In the genomic region with DNA sequence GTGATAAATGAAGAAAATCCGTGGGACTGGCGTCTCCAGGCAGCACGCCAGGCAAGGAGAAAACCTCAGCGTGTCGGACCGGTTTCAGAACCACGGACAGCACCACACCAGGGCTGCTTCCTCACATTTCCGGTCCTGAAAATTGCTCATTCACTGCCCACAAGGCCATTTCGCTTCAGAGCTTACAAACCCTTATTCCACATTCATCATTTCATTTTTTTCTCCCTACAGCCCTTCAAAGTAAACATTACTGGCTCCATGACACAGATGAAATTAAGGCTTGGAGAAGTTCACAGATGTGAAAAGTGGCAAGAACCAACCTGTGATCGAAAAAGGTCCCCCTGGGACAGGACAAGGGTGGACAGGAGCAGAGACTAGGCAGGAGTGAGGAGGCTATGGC, we compare ENCODE assay signal across 1 cellular context.
TF ChIP-seq lines count a peak whose summit lies in the region.

No MANE protein-coding gene starts in this region.

TF ChIP-seq in K562, 482 proteins besides CTCF, POLR2A, EP300 and RAD21 (continued from another document and continues in another):
- TF ChIP-seq, protein P1, sequence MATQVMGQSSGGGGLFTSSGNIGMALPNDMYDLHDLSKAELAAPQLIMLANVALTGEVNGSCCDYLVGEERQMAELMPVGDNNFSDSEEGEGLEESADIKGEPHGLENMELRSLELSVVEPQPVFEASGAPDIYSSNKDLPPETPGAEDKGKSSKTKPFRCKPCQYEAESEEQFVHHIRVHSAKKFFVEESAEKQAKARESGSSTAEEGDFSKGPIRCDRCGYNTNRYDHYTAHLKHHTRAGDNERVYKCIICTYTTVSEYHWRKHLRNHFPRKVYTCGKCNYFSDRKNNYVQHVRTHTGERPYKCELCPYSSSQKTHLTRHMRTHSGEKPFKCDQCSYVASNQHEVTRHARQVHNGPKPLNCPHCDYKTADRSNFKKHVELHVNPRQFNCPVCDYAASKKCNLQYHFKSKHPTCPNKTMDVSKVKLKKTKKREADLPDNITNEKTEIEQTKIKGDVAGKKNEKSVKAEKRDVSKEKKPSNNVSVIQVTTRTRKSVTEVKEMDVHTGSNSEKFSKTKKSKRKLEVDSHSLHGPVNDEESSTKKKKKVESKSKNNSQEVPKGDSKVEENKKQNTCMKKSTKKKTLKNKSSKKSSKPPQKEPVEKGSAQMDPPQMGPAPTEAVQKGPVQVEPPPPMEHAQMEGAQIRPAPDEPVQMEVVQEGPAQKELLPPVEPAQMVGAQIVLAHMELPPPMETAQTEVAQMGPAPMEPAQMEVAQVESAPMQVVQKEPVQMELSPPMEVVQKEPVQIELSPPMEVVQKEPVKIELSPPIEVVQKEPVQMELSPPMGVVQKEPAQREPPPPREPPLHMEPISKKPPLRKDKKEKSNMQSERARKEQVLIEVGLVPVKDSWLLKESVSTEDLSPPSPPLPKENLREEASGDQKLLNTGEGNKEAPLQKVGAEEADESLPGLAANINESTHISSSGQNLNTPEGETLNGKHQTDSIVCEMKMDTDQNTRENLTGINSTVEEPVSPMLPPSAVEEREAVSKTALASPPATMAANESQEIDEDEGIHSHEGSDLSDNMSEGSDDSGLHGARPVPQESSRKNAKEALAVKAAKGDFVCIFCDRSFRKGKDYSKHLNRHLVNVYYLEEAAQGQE (CRISPR knock-in tag; IDR thresholded peaks at IDR 0.05; ENCODE audit: low read depth), result peak; percentile 97
- TF ChIP-seq ZNF764 (CRISPR knock-in tag; IDR thresholded peaks at IDR 0.05; ENCODE audit: low read depth) (no peak), SAFB (IDR thresholded peaks at IDR 0.05; ENCODE audit: borderline replicate concordance, low read depth, low read length) (no peak), PYGO2 (tag; IDR thresholded peaks at IDR 0.05) (no peak), ZNF121 (CRISPR knock-in tag; conservative IDR thresholded peaks at IDR 0.05) (no peak), MXI1 (IDR thresholded peaks at IDR 0.05; ENCODE audit: low read depth, low read length) (peak; percentile 83), NR1H2 (CRISPR knock-in tag; IDR thresholded peaks at IDR 0.05) (no peak), ZC3H8 (IDR thresholded peaks at IDR 0.05) (no peak), ZNF589 (CRISPR knock-in tag; IDR thresholded peaks at IDR 0.05; ENCODE audit: low read depth) (0 out of 2 replicates have a peak, but pooled peaks have one; percentile 49), NFE2 (IDR thresholded peaks at IDR 0.05; ENCODE audit: low read depth) (peak; percentile 85), ZNF584 (CRISPR knock-in tag; IDR thresholded peaks at IDR 0.05; ENCODE audit: low read depth) (0 out of 2 replicates have a peak, but pooled peaks have one; percentile 37), ETV5 (CRISPR knock-in tag; IDR thresholded peaks at IDR 0.05; ENCODE audit: low read depth) (peak; percentile 91), TCF3 (CRISPR knock-in tag; IDR thresholded peaks at IDR 0.05) (no peak), ARID1B (IDR thresholded peaks at IDR 0.05) (peak; percentile 12; the same call in 1 of the 2 replicates), NFIX (CRISPR knock-in tag; IDR thresholded peaks at IDR 0.05; ENCODE audit: low read depth) (no peak), MYNN (IDR thresholded peaks at IDR 0.05) (no peak), MYNN (CRISPR knock-in tag; IDR thresholded peaks at IDR 0.05) (no peak), EHMT2 (IDR thresholded peaks at IDR 0.05) (peak; percentile 98), RCOR1 (IDR thresholded peaks at IDR 0.05; ENCODE audit: borderline replicate concordance in 1 of 2, low read depth in 2 of 2, low read length in 2 of 2) (peak in 1 of 2 experiments; percentile 86; a peak in 2 of 4 replicates), ZNF347 (CRISPR knock-in tag; IDR thresholded peaks at IDR 0.05; ENCODE audit: low read depth) (no peak), TEAD2 (tag; IDR thresholded peaks at IDR 0.05) (no peak), ZNF316 (IDR thresholded peaks at IDR 0.05) (0 out of 2 replicates have a peak, but pooled peaks have one; percentile 10), ELF1 (tag; IDR thresholded peaks at IDR 0.05) (peak; percentile 72), POLR2B (IDR thresholded peaks at IDR 0.05; ENCODE audit: low read depth, partially characterized antibody) (no peak), SAFB2 (IDR thresholded peaks at IDR 0.05; ENCODE audit: borderline replicate concordance, low read depth, low read length, severe bottlenecking) (no peak)
- TF ChIP-seq, protein P2, sequence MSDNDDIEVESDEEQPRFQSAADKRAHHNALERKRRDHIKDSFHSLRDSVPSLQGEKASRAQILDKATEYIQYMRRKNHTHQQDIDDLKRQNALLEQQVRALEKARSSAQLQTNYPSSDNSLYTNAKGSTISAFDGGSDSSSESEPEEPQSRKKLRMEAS (CRISPR knock-in tag; IDR thresholded peaks at IDR 0.05), result peak; percentile 47; the same call in 1 of the 2 replicates
- TF ChIP-seq, protein P3, sequence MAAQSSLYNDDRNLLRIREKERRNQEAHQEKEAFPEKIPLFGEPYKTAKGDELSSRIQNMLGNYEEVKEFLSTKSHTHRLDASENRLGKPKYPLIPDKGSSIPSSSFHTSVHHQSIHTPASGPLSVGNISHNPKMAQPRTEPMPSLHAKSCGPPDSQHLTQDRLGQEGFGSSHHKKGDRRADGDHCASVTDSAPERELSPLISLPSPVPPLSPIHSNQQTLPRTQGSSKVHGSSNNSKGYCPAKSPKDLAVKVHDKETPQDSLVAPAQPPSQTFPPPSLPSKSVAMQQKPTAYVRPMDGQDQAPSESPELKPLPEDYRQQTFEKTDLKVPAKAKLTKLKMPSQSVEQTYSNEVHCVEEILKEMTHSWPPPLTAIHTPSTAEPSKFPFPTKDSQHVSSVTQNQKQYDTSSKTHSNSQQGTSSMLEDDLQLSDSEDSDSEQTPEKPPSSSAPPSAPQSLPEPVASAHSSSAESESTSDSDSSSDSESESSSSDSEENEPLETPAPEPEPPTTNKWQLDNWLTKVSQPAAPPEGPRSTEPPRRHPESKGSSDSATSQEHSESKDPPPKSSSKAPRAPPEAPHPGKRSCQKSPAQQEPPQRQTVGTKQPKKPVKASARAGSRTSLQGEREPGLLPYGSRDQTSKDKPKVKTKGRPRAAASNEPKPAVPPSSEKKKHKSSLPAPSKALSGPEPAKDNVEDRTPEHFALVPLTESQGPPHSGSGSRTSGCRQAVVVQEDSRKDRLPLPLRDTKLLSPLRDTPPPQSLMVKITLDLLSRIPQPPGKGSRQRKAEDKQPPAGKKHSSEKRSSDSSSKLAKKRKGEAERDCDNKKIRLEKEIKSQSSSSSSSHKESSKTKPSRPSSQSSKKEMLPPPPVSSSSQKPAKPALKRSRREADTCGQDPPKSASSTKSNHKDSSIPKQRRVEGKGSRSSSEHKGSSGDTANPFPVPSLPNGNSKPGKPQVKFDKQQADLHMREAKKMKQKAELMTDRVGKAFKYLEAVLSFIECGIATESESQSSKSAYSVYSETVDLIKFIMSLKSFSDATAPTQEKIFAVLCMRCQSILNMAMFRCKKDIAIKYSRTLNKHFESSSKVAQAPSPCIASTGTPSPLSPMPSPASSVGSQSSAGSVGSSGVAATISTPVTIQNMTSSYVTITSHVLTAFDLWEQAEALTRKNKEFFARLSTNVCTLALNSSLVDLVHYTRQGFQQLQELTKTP (IDR thresholded peaks at IDR 0.05; ENCODE audit: low read depth in 1 of 2, partially characterized antibody in 2 of 2), result peak in 1 of 2 experiments; percentile 90
- TF ChIP-seq, protein P4, sequence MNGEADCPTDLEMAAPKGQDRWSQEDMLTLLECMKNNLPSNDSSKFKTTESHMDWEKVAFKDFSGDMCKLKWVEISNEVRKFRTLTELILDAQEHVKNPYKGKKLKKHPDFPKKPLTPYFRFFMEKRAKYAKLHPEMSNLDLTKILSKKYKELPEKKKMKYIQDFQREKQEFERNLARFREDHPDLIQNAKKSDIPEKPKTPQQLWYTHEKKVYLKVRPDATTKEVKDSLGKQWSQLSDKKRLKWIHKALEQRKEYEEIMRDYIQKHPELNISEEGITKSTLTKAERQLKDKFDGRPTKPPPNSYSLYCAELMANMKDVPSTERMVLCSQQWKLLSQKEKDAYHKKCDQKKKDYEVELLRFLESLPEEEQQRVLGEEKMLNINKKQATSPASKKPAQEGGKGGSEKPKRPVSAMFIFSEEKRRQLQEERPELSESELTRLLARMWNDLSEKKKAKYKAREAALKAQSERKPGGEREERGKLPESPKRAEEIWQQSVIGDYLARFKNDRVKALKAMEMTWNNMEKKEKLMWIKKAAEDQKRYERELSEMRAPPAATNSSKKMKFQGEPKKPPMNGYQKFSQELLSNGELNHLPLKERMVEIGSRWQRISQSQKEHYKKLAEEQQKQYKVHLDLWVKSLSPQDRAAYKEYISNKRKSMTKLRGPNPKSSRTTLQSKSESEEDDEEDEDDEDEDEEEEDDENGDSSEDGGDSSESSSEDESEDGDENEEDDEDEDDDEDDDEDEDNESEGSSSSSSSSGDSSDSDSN (IDR thresholded peaks at IDR 0.05; ENCODE audit: borderline replicate concordance in 1 of 2, low read depth in 2 of 2, low read length in 2 of 2), result 0 out of 4 replicates have a peak, but pooled peaks of 1 of the 2 experiments have one; percentile 26
- TF ChIP-seq, protein P5, sequence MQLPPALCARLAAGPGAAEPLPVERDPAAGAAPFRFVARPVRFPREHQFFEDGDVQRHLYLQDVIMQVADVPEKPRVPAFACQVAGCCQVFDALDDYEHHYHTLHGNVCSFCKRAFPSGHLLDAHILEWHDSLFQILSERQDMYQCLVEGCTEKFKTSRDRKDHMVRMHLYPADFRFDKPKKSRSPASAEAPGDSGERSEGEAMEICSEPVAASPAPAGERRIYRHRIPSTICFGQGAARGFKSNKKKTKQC (CRISPR knock-in tag; IDR thresholded peaks at IDR 0.05), result peak; percentile 83
- TF ChIP-seq, protein P6, sequence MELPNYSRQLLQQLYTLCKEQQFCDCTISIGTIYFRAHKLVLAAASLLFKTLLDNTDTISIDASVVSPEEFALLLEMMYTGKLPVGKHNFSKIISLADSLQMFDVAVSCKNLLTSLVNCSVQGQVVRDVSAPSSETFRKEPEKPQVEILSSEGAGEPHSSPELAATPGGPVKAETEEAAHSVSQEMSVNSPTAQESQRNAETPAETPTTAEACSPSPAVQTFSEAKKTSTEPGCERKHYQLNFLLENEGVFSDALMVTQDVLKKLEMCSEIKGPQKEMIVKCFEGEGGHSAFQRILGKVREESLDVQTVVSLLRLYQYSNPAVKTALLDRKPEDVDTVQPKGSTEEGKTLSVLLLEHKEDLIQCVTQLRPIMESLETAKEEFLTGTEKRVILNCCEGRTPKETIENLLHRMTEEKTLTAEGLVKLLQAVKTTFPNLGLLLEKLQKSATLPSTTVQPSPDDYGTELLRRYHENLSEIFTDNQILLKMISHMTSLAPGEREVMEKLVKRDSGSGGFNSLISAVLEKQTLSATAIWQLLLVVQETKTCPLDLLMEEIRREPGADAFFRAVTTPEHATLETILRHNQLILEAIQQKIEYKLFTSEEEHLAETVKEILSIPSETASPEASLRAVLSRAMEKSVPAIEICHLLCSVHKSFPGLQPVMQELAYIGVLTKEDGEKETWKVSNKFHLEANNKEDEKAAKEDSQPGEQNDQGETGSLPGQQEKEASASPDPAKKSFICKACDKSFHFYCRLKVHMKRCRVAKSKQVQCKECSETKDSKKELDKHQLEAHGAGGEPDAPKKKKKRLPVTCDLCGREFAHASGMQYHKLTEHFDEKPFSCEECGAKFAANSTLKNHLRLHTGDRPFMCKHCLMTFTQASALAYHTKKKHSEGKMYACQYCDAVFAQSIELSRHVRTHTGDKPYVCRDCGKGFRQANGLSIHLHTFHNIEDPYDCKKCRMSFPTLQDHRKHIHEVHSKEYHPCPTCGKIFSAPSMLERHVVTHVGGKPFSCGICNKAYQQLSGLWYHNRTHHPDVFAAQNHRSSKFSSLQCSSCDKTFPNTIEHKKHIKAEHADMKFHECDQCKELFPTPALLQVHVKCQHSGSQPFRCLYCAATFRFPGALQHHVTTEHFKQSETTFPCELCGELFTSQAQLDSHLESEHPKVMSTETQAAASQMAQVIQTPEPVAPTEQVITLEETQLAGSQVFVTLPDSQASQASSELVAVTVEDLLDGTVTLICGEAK (IDR thresholded peaks at IDR 0.05), result peak; percentile 69; the same call in 1 of the 2 replicates
- TF ChIP-seq, protein P6 (CRISPR knock-in tag; IDR thresholded peaks at IDR 0.05), result no peak
- TF ChIP-seq, protein P7, sequence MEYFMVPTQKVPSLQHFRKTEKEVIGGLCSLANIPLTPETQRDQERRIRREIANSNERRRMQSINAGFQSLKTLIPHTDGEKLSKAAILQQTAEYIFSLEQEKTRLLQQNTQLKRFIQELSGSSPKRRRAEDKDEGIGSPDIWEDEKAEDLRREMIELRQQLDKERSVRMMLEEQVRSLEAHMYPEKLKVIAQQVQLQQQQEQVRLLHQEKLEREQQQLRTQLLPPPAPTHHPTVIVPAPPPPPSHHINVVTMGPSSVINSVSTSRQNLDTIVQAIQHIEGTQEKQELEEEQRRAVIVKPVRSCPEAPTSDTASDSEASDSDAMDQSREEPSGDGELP (CRISPR knock-in tag; IDR thresholded peaks at IDR 0.05; ENCODE audit: borderline replicate concordance), result peak; percentile 64
- TF ChIP-seq, protein P8, sequence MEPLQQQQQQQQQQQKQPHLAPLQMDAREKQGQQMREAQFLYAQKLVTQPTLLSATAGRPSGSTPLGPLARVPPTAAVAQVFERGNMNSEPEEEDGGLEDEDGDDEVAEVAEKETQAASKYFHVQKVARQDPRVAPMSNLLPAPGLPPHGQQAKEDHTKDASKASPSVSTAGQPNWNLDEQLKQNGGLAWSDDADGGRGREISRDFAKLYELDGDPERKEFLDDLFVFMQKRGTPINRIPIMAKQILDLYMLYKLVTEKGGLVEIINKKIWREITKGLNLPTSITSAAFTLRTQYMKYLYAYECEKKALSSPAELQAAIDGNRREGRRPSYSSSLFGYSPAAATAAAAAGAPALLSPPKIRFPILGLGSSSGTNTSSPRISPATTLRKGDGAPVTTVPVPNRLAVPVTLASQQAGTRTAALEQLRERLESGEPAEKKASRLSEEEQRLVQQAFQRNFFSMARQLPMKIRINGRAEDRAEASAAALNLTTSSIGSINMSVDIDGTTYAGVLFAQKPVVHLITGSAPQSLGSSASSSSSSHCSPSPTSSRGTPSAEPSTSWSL (CRISPR knock-in tag; IDR thresholded peaks at IDR 0.05; ENCODE audit: borderline replicate concordance), result no peak
